Comparison of ENCODE assay signal across 8 cellular contexts in genomic region chr2:174326880-174327558, GRCh38. TPM values are rescaled to one million over a fixed set of nuclear protein-coding genes. Genes with fewer than 3 reads are reported as not detected.
DNase-seq lines count a peak whose midpoint lies in the region; ATAC-seq and TF ChIP-seq lines count a peak whose summit lies in the region.
"Had no signal": no experiment of that assay in that cellular context is flagged by ENCODE, and none has a peak within 500 bp of the region (broad histone marks: within the 10 kb centered on the region; RNA-seq: fewer than 3 reads in every experiment).

No MANE protein-coding gene starts in this region.

- H3K27ac ChIP-seq in left ventricle myocardium inferior (replicated peaks) (no peak overlapping the region), smooth muscle cell (ENCODE audit: low read depth) (no peak overlapping the region)

- no peaks in the 10 kb centered on the region for H3K79me2 ChIP-seq in smooth muscle cell (ENCODE audit: low read depth)

- H3F3A ChIP-seq in smooth muscle cell (ENCODE audit: low read depth) = peaks cover 15% of the 10 kb centered on the region

- H2AFZ ChIP-seq in smooth muscle cell (ENCODE audit: low read depth) = peak overlapping the region; percentile 81

- H4K20me1 ChIP-seq in smooth muscle cell (ENCODE audit: low read depth) = no peaks in the 10 kb centered on the region

- H3K4me2 ChIP-seq in smooth muscle cell = peak overlapping the region; percentile 85

- H3K9ac ChIP-seq in smooth muscle cell (ENCODE audit: low read depth) = no peak overlapping the region

- peak; percentile 67 for ATAC-seq in HG03159 (IDR thresholded peaks at IDR 0.05; ENCODE audit: unreplicated experiment)

- H3K4me1 ChIP-seq in left ventricle myocardium inferior (peaks cover 33% of the 10 kb centered on the region), smooth muscle cell (ENCODE audit: low read depth) (peaks cover 20% of the 10 kb centered on the region)

- WGBS in smooth muscle cell (ENCODE audit: low lambda C conversion rate) = 5% methylated on average over 36 of the region's 38 CpGs

- peak; percentile 66 for DNase-seq in activated CD8-positive, alpha-beta memory T cell treated with anti-CD3 and anti-CD28 coated beads, Interleukin-2, amount 50 U/mL, for 48 hours
- DNase-seq in left ventricle myocardium inferior (no peak), smooth muscle cell (lab: John Stamatoyannopoulos, UW; ENCODE audit: unreplicated experiment) (no peak), HuH-7.5 (ENCODE audit: low spot score) (no peak), NCI-H345 (lab: John Stamatoyannopoulos, UW) (no peak), glomerular visceral epithelial cell (ENCODE audit: extremely low spot score) (no peak)
- DNase-seq: left cardiac atrium had no signal

- TF ChIP-seq CTCF in left ventricle myocardium inferior (IDR thresholded peaks at IDR 0.05; ENCODE audit: borderline replicate concordance) = no peak
- TF ChIP-seq CTCF in smooth muscle cell (IDR thresholded peaks at IDR 0.05; ENCODE audit: borderline replicate concordance, insufficient read depth, poor library complexity, severe bottlenecking) = no peak

- H3K4me3 ChIP-seq in left ventricle myocardium inferior (peak overlapping the region; percentile 57), smooth muscle cell (peak overlapping the region; percentile 54)

- peaks cover 100% of the 10 kb centered on the region for H3K27me3 ChIP-seq in left ventricle myocardium inferior (ENCODE audit: low read depth)
- peaks cover 51% of the 10 kb centered on the region for H3K27me3 ChIP-seq in smooth muscle cell (ENCODE audit: low read depth)

- intact Hi-C loops in left ventricle myocardium inferior (cut with micrococcal nuclease) = no loop called here

- H3K9me3 ChIP-seq in left ventricle myocardium inferior (replicated peaks) (no peaks in the 10 kb centered on the region), smooth muscle cell (replicated peaks; ENCODE audit: low read depth) (no peaks in the 10 kb centered on the region)

- H3K36me3 ChIP-seq in left ventricle myocardium inferior = no peaks in the 10 kb centered on the region
- no peaks in the 10 kb centered on the region for H3K36me3 ChIP-seq in smooth muscle cell (ENCODE audit: low read depth)

RNA-seq across cellular contexts. Expression of gene SP9, which starts 7.7 kb away (rescaled TPM):
- total RNA-seq in left ventricle myocardium inferior (not detected), smooth muscle cell (0.49 and 0.63 TPM in 2 replicates)
- polyA plus RNA-seq in smooth muscle cell = 0.17 and 0.26 TPM in 2 replicates
- total RNA-seq: left cardiac atrium had no signal
